ENCODE assay signal across 8 cellular contexts in genomic region chr19:58400638-58400915, GRCh38. TPM values are rescaled to one million over a fixed set of nuclear protein-coding genes. Genes with fewer than 3 reads are reported as not detected.
DNase-seq lines count a peak whose midpoint lies in the region; ATAC-seq, FAIRE-seq and TF ChIP-seq lines count a peak whose summit lies in the region.

No MANE protein-coding gene starts in this region.

- H3K36me3 ChIP-seq in A673 (ENCODE audit: insufficient read depth, low read length, poor library complexity, severe bottlenecking) (no peaks in the 10 kb centered on the region), muscle layer of duodenum (ENCODE audit: control insufficient read depth in 1 of 2, insufficient read depth in 2 of 2, low read length in 2 of 2) (no peaks in the 10 kb centered on the region), small intestine (ENCODE audit: control insufficient read depth in 2 of 2, insufficient read depth in 2 of 2, low read length in 2 of 2) (no peaks in the 10 kb centered on the region)

- no peak for DNase-seq in A673 (ENCODE audit: low spot score)
- DNase-seq in HuH-7.5 (ENCODE audit: low spot score): peak; percentile 1
- no peak for DNase-seq in choroid plexus epithelial cell (ENCODE audit: low read depth)
- DNase-seq in putamen (ENCODE audit: low spot score): no peak
- no peak for DNase-seq in small intestine
- DNase-seq in hippocampal formation (lab: John Stamatoyannopoulos, UW): no peak

- H3K4me3 ChIP-seq in A673 (ENCODE audit: low read depth, low read length, poor library complexity, severe bottlenecking) (peak overlapping the region; percentile 72), choroid plexus epithelial cell (ENCODE audit: low read depth, low read length) (peak overlapping the region; percentile 69), muscle layer of duodenum (ENCODE audit: low read depth in 1 of 2, low read length in 2 of 2) (peak overlapping the region; percentile 57 to 74), small intestine (ENCODE audit: low read depth in 1 of 2, low read length in 2 of 2) (peak overlapping the region in 1 of 2 donors; percentile 46)

- POLR2A ChIA-PET in A673 (lab: Charles Lee; ENCODE audit: low non-redundant PET): no interaction called here

- H3K9me3 ChIP-seq in A673 (ENCODE audit: low read depth, low read length, poor library complexity, severe bottlenecking) (no peaks in the 10 kb centered on the region), muscle layer of duodenum (ENCODE audit: control insufficient read depth in 1 of 2, low read length in 2 of 2) (no peaks in the 10 kb centered on the region), small intestine (ENCODE audit: control insufficient read depth, low read depth) (no peaks in the 10 kb centered on the region)

- intact Hi-C loops in A673 (cut with micrococcal nuclease; ENCODE audit: unreplicated experiment): no loop called here

- 48 to 64% (median 57%) methylated on average over 12 of the region's 12 CpGs for WGBS in small intestine, 3 donors

- TF ChIP-seq CTCF in A673 (conservative IDR thresholded peaks at IDR 0.05; ENCODE audit: low read depth, low read length): no peak
- TF ChIP-seq CTCF in choroid plexus epithelial cell (conservative IDR thresholded peaks at IDR 0.05; ENCODE audit: low read depth, low read length): no peak

- H3K4me1 ChIP-seq in A673 (ENCODE audit: insufficient read depth, low read length, poor library complexity, severe bottlenecking) (peaks cover 14% of the 10 kb centered on the region), muscle layer of duodenum (ENCODE audit: control insufficient read depth in 1 of 2, insufficient read depth in 2 of 2, low read length in 2 of 2) (peaks cover 0 to 14% of the 10 kb centered on the region in 2 donors), small intestine (ENCODE audit: control insufficient read depth in 2 of 2, insufficient read depth in 1 of 2, low read depth in 1 of 2, low read length in 1 of 2) (peaks cover 0 to 4% of the 10 kb centered on the region in 2 donors)

- CTCF ChIA-PET in A673 (lab: Charles Lee): no interaction called here

- ATAC-seq in HG03378 (IDR thresholded peaks at IDR 0.05; ENCODE audit: unreplicated experiment): no peak

- H3K27me3 ChIP-seq in A673 (replicated peaks; ENCODE audit: insufficient read depth, low read depth, low read length, poor library complexity): no peaks in the 10 kb centered on the region
- H3K27me3 ChIP-seq in muscle layer of duodenum (ENCODE audit: low read depth, low read length): peaks cover 15% of the 10 kb centered on the region
- peaks cover 9 to 12% of the 10 kb centered on the region in 2 donors for H3K27me3 ChIP-seq in small intestine (ENCODE audit: control insufficient read depth in 2 of 2, insufficient read depth in 2 of 2, low read length in 2 of 2)

- H3K27ac ChIP-seq in A673 (ENCODE audit: low read depth, low read length, poor library complexity, severe bottlenecking) (peak overlapping the region; percentile 41), muscle layer of duodenum (ENCODE audit: low read length) (no peak overlapping the region), small intestine (ENCODE audit: low read depth in 1 of 2, low read length in 1 of 2) (no peak overlapping the region)

- no peak for FAIRE-seq in small intestine (lab: Jason Lieb, UNC)

- no TSS peak for BruUV-seq in A673 (replicated peaks; lab: Mats Ljungman, UMichigan)

RNA-seq across cellular contexts. Expression of gene RNF225, which starts 5.1 kb away (rescaled TPM):
- total RNA-seq in A673 (2021): 0.60 and 0.74 TPM in 2 replicates
- polyA plus RNA-seq in small intestine: not detected

RNA-seq across cellular contexts. Expression of gene ZNF584, which starts 7.9 kb away (rescaled TPM):
- 20.9 and 21.6 TPM in 2 replicates for total RNA-seq in A673 (2021)
- polyA plus RNA-seq in small intestine: 1 to 10 TPM; 1.8 to 7.6 (median 6.7) TPM

RNA-seq across cellular contexts. Expression of gene RPS5, which starts 13.5 kb away (rescaled TPM):
- 1,249 and 1,257 TPM in 2 replicates for total RNA-seq in A673 (2021)
- polyA plus RNA-seq in small intestine: 1,000 to 10,000 TPM in 2 of 3 donors, 100 to 1,000 TPM in 1; 863 to 1,751 (median 1,463) TPM

RNA-seq across cellular contexts. Expression of gene ZNF837, which starts 19.7 kb away (rescaled TPM):
- 1.3 and 1.8 TPM in 2 replicates for total RNA-seq in A673 (2021)
- polyA plus RNA-seq in small intestine: 1 to 10 TPM; 2.9 to 4.3 (median 3.4) TPM

RNA-seq across cellular contexts. Expression of gene ZNF497, which starts 38.0 kb away (rescaled TPM):
- total RNA-seq in A673 (2021): 2.6 and 3.4 TPM in 2 replicates
- polyA plus RNA-seq in small intestine: under 1 TPM in 2 of 3 donors, not detected in 1; 0.22 to 0.82 TPM
